21 cellular contexts compared by ENCODE assay signal in genomic region chr2:238475034-238475433, GRCh38.
"Had no signal": no experiment of that assay in that cellular context is flagged by ENCODE, and none has a peak within 500 bp of the region (broad histone marks: within the 10 kb centered on the region; RNA-seq: fewer than 3 reads in every experiment).

No MANE protein-coding gene starts in this region.

- H3K36me3 Mint-ChIP-seq: stimulated activated effector memory CD8-positive, alpha-beta T cell treated with anti-CD3 and anti-CD28 coated beads, Interleukin-12 subunit alpha, Interleukin-12 subunit beta, amount 100 ng/mL, for 72 hours had no signal

- H3K9me3 ChIP-seq: pancreas, right lobe of liver, thyroid gland had no signal

- H3K4me1 Mint-ChIP-seq: stimulated activated effector memory CD8-positive, alpha-beta T cell treated with anti-CD3 and anti-CD28 coated beads, Interleukin-12 subunit alpha, Interleukin-12 subunit beta, amount 100 ng/mL, for 72 hours had no signal

- H3K27ac ChIP-seq: lower lobe of right lung, pancreas, right lobe of liver, stomach, thyroid gland had no signal

- H3K36me3 ChIP-seq: lower lobe of right lung, pancreas, right lobe of liver, stomach, thyroid gland had no signal

- H3K4me1 ChIP-seq: lower lobe of right lung, pancreas, right lobe of liver, stomach, thyroid gland had no signal

- H3K4me3 ChIP-seq: lower lobe of right lung, pancreas, right lobe of liver, stomach, thyroid gland had no signal

- H3K27me3 ChIP-seq: pancreas, right lobe of liver, stomach, thyroid gland had no signal

- DNase-seq: cerebellar nuclear complex; cortex of kidney; effector memory CD8-positive, alpha-beta T cell; left ventricle myocardium superior; lower lobe of right lung; mesenchymal stem cell; midbrain; naive thymus-derived CD4-positive, alpha-beta T cell; occipital lobe; pancreas; small intestine; stimulated activated CD4-positive, alpha-beta T cell treated with anti-CD3 and anti-CD28 coated beads, Interleukin-12 subunit alpha, Interleukin-12 subunit beta, amount 100 ng/mL, for 4 hours; stimulated activated CD4-positive, alpha-beta T cell treated with anti-CD3 and anti-CD28 coated beads, Interleukin-2, amount 100 ng/mL, for 24 hours; stimulated activated CD4-positive, alpha-beta T cell treated with anti-CD3 and anti-CD28 coated beads, Interleukin-4, amount 100 ng/mL, for 24 hours; stimulated activated naive CD4-positive, alpha-beta T cell treated with Interleukin-2 at 50 U/mL for 16 hours; stomach; thyroid gland; trophoblast cell had no signal

- H3K4me3 Mint-ChIP-seq: effector memory CD8-positive, alpha-beta T cell; naive thymus-derived CD4-positive, alpha-beta T cell; nephron; stimulated activated effector memory CD8-positive, alpha-beta T cell treated with anti-CD3 and anti-CD28 coated beads, Interleukin-12 subunit alpha, Interleukin-12 subunit beta, amount 100 ng/mL, for 72 hours had no signal

- H3K27ac Mint-ChIP-seq: effector memory CD8-positive, alpha-beta T cell; naive thymus-derived CD4-positive, alpha-beta T cell; stimulated activated effector memory CD8-positive, alpha-beta T cell treated with anti-CD3 and anti-CD28 coated beads, Interleukin-12 subunit alpha, Interleukin-12 subunit beta, amount 100 ng/mL, for 72 hours had no signal
